8 cellular contexts compared by ENCODE assay signal in genomic region chr11:77994434-77995362, GRCh38. TPM values are rescaled to one million over a fixed set of nuclear protein-coding genes. Genes with fewer than 3 reads are reported as not detected.
DNase-seq lines count a peak whose midpoint lies in the region; ATAC-seq, FAIRE-seq and TF ChIP-seq lines count a peak whose summit lies in the region.

Gene INTS4 (minus strand): TSS chr11:77994668. CDS start chr11:77994643, 25 bp downstream.

- H3K18ac ChIP-seq in trophoblast cell (ENCODE audit: low read length) = no peak within 1 kb of the TSS

- peak; percentile 97 for ATAC-seq in HG02852 (IDR thresholded peaks at IDR 0.05; ENCODE audit: unreplicated experiment)

- peak within 1 kb of the TSS; percentile 88 for H3K9ac ChIP-seq in trophoblast cell (ENCODE audit: low read length)

- peak within 1 kb of the TSS; percentile 83 for H2AFZ ChIP-seq in trophoblast cell (ENCODE audit: insufficient read depth, low read length, poor library complexity)

- 0 to 1% (median 0%) methylated on average over 44 to 47 of the region's 47 CpGs for WGBS in adrenal gland, 4 donors
- WGBS in trophoblast cell (ENCODE audit: extremely low coverage, insufficient coverage, insufficient read length) = no CpG with 5 or more reads among the region's 47 CpGs
- 0% methylated on average over 25 to 47 of the region's 47 CpGs for WGBS in transverse colon (ENCODE audit: low coverage in 1 of 2), 2 donors

- peak within 1 kb of the TSS; percentile 80 for H3K4ac ChIP-seq in trophoblast cell (ENCODE audit: low read depth, low read length)

- peak within 1 kb of the TSS; percentile 50 for H4K91ac ChIP-seq in trophoblast cell (ENCODE audit: low read depth, low read length)

- H2BK120ac ChIP-seq in trophoblast cell (ENCODE audit: insufficient read depth, low read length, poor library complexity) = no peak within 1 kb of the TSS

- H3K4me1 ChIP-seq in adrenal gland (replicated peaks in 1 of 2) = peaks cover 5 to 27% of the 10 kb centered on the region in 2 donors
- peaks cover 3 to 6% of the 10 kb centered on the region in 2 experiments for H3K4me1 ChIP-seq in trophoblast cell (ENCODE audit: control insufficient read depth in 1 of 2, insufficient read depth in 2 of 2, low read length in 2 of 2)
- peaks cover 9 to 26% (median 16%) of the 10 kb centered on the region in 4 donors for H3K4me1 ChIP-seq in transverse colon

- in situ Hi-C loops in transverse colon (cut with MboI; ENCODE audit: low pct_ligation_motif_present in 1 of 4, low pct_unique_long_range_greater_than_20kb in 1 of 4, low sequenced_read_pairs in 3 of 4) = loop anchor here in 1 of 4 donors (10.0 kb wide), 1 partner anchor 170 kb away; the partner anchor contains the start of genes AAMDC and RSF1

- H3K4me2 ChIP-seq in trophoblast cell (ENCODE audit: low read length) = peak within 1 kb of the TSS; percentile 77

- H3K27ac ChIP-seq in adrenal gland (peak within 1 kb of the TSS; percentile 65 to 93 (median 81)), trophoblast cell (ENCODE audit: low read depth, low read length) (peak within 1 kb of the TSS; percentile 59), transverse colon (peak within 1 kb of the TSS; percentile 86 to 95 (median 91))

- intact Hi-C loops in adrenal gland (cut with DNase I) (loop anchor here in 1 of 2 donors (10.0 kb wide), 1 partner anchor 170 kb away; the partner anchor contains the start of genes AAMDC and RSF1), cardiac septum (cut with DNase I) (loop anchor here (1.0 to 10.0 kb wide), 2 partner anchors 174 to 360 kb away; partner anchors contain the start of genes CLNS1A and RSF1), transverse colon (cut with DNase I; ENCODE audit: low total_unique reads) (no loop called here)

- H3K36me3 ChIP-seq in adrenal gland (replicated peaks in 1 of 2) (peaks cover 0 to 9% of the 10 kb centered on the region in 2 donors), trophoblast cell (ENCODE audit: control insufficient read depth in 1 of 2, insufficient read depth in 2 of 2, low read length in 2 of 2) (peaks cover 7 to 10% of the 10 kb centered on the region in 2 experiments), transverse colon (peaks cover 0 to 12% (median 0%) of the 10 kb centered on the region in 4 donors)

- H4K8ac ChIP-seq in trophoblast cell (ENCODE audit: low read depth, low read length) = peak within 1 kb of the TSS; percentile 86

- H3K79me2 ChIP-seq in trophoblast cell (ENCODE audit: control insufficient read depth, insufficient read depth, low read length, poor library complexity) = peaks cover 4% of the 10 kb centered on the region

- H3K23ac ChIP-seq in trophoblast cell (ENCODE audit: low read length) = no peak within 1 kb of the TSS

- peak; percentile 82 for DNase-seq in GM12892 (ENCODE audit: insufficient read length)
- peak; percentile 100 for DNase-seq in NCI-H146 (lab: John Stamatoyannopoulos, UW)
- peak; percentile 96 to 100 (median 97) for DNase-seq in T-helper 1 cell
- DNase-seq in adrenal gland = peak; percentile 98 to 100 (median 100)
- DNase-seq in cardiac septum (ENCODE audit: low spot score) = peak; percentile 99
- DNase-seq in trophoblast cell = peak; percentile 99
- peak; percentile 99 for DNase-seq in transverse colon

- H2BK5ac ChIP-seq in trophoblast cell (ENCODE audit: low read depth, low read length, poor library complexity) = peak within 1 kb of the TSS; percentile 36

- peaks cover 4% of the 10 kb centered on the region for H3K79me1 ChIP-seq in trophoblast cell (ENCODE audit: low read length)

- peak; percentile 73 for TF ChIP-seq POLR2A in GM12892 (IDR thresholded peaks at IDR 0.05; ENCODE audit: low read depth, low read length)
- TF ChIP-seq POLR2A in adrenal gland (IDR thresholded peaks at IDR 0.05) = peak; percentile 60 to 61
- TF ChIP-seq POLR2A in transverse colon (IDR thresholded peaks at IDR 0.05) = peak; percentile 47

- peak within 1 kb of the TSS; percentile 87 for H4K12ac ChIP-seq in trophoblast cell (ENCODE audit: low read depth, low read length)

- H3K27me3 ChIP-seq in adrenal gland = no peaks in the 10 kb centered on the region
- H3K27me3 ChIP-seq in trophoblast cell (ENCODE audit: insufficient read depth, low read length) = no peaks in the 10 kb centered on the region
- H3K27me3 ChIP-seq in transverse colon = no peaks in the 10 kb centered on the region

- no peak within 1 kb of the TSS for H2AK5ac ChIP-seq in trophoblast cell (ENCODE audit: low read length)

- peak within 1 kb of the TSS; percentile 51 for H3K14ac ChIP-seq in trophoblast cell (ENCODE audit: low read length)

- peak in 2 of 6 experiments; percentile 10 to 25 for TF ChIP-seq CTCF in adrenal gland (IDR thresholded peaks at IDR 0.05)
- TF ChIP-seq CTCF in transverse colon (IDR thresholded peaks at IDR 0.05) = no peak

- no peaks in the 10 kb centered on the region for H3K9me3 ChIP-seq in adrenal gland (replicated peaks in 1 of 3)
- no peaks in the 10 kb centered on the region for H3K9me3 ChIP-seq in trophoblast cell (ENCODE audit: insufficient read depth, low read depth, low read length)
- H3K9me3 ChIP-seq in transverse colon = no peaks in the 10 kb centered on the region

- FAIRE-seq in GM12892 (lab: Jason Lieb, UNC) = peak; percentile 98

- no peak for TF ChIP-seq EP300 in transverse colon (IDR thresholded peaks at IDR 0.05; ENCODE audit: low read depth)

- no peak within 1 kb of the TSS for H2BK12ac ChIP-seq in trophoblast cell (ENCODE audit: low read length)

- peak within 1 kb of the TSS in 3 of 4 donors; percentile 35 to 78 (median 76) for H3K4me3 ChIP-seq in adrenal gland
- H3K4me3 ChIP-seq in trophoblast cell (ENCODE audit: low read depth, low read length) = peak within 1 kb of the TSS; percentile 82
- H3K4me3 ChIP-seq in transverse colon = peak within 1 kb of the TSS; percentile 49 to 80 (median 63)

RNA-seq across cellular contexts. Expression of gene INTS4, which starts in this region (rescaled TPM):
- polyA plus RNA-seq in GM12892 (2012; ENCODE audit: missing spikeins) = 30.1 TPM
- total RNA-seq in adrenal gland (10 to 100 TPM; 17.8 to 47.8 (median 38.3) TPM), cardiac septum (19.3 TPM), transverse colon (10 to 100 TPM in 3 of 4 donors, 1 to 10 TPM in 1; 3.8 to 45.9 (median 31.5) TPM)
- polyA plus RNA-seq in adrenal gland = 10 to 100 TPM; 34.4 to 37.3 (median 36.5) TPM
- polyA plus RNA-seq in trophoblast cell (2013) = 24.7 and 25.4 TPM in 2 replicates

Comparison
In these comparisons a context has a peak if more than half of its experiments do, and no peak if none do; other contexts are left out.
1. Peak in every context shown above with its lines: DNase-seq, ATAC-seq, H3K4me3 ChIP-seq and H3K27ac ChIP-seq.